ENCODE assay signal across 17 cellular contexts in the genomic region with DNA sequence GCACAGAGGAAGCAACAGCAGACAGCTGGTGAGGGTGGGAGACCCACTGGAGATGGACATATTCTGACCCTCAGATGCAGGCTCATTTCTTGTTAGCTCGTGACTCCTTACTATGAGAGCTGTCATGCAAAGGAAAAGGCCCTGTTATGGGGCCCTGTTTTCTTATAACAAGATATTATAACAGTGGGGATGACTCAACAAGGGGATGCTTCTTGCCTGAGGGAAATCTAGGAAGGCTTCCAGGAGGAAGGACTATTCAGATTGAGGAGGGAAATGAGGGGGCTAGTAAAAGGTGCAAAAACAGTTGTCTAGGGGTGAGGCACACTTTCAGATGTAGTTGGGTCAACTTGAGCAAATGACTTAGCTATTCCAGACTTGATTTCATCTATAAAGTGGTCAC.
A peak's percentile ranks its signal among the peaks of the same experiment; 100 is the strongest.
DNase-seq lines count a peak whose midpoint lies in the region; ATAC-seq and TF ChIP-seq lines count a peak whose summit lies in the region.
"Had no signal": no experiment of that assay in that cellular context is flagged by ENCODE, and none has a peak within 500 bp of the region (broad histone marks: within the 10 kb centered on the region; RNA-seq: fewer than 3 reads in every experiment).

No MANE protein-coding gene starts in this region.

- no peaks in the 10 kb centered on the region for H3K27me3 ChIP-seq in upper lobe of right lung
- H3K27me3 ChIP-seq: BE2C had no signal

- H3K4me3 Mint-ChIP-seq in neural crest cell = peak overlapping the region; percentile 13
- H3K4me3 Mint-ChIP-seq: activated CD8-positive, alpha-beta T cell treated with anti-CD3 and anti-CD28 coated beads, Interleukin-2, amount 10 ng/mL, durations not matched to agents 7 days and 5 days; activated naive CD8-positive, alpha-beta T cell treated with anti-CD3 and anti-CD28 coated beads, Interleukin-2, amount 10 ng/mL, durations not matched to agents 7 days and 5 days had no signal

- H3K27ac Mint-ChIP-seq in neural crest cell (ENCODE audit: unreplicated experiment) = no peak overlapping the region
- H3K27ac Mint-ChIP-seq: activated CD8-positive, alpha-beta T cell treated with anti-CD3 and anti-CD28 coated beads, Interleukin-2, amount 10 ng/mL, durations not matched to agents 7 days and 5 days; activated naive CD8-positive, alpha-beta T cell treated with anti-CD3 and anti-CD28 coated beads, Interleukin-2, amount 10 ng/mL, durations not matched to agents 7 days and 5 days had no signal

- peaks cover 44% of the 10 kb centered on the region for H3K4me1 Mint-ChIP-seq in neural crest cell

- H3K4me1 ChIP-seq in HEK293 (ENCODE audit: control insufficient read depth, insufficient read depth, low read length) (no peaks in the 10 kb centered on the region; the same call in none of the 2 replicates), upper lobe of right lung (peaks cover 75% of the 10 kb centered on the region)

- DNase-seq in astrocyte of the spinal cord (ENCODE audit: low read depth, low spot score) = peak; percentile 51
- no peak for DNase-seq in neural crest cell (ENCODE audit: low read depth, low spot score)
- DNase-seq in upper lobe of right lung = no peak
- no peak for DNase-seq in COLO829 (ENCODE audit: low spot score)
- DNase-seq: activated naive CD8-positive, alpha-beta T cell treated with anti-CD3 and anti-CD28 coated beads, Interleukin-2, amount 10 ng/mL, durations not matched to agents 7 days and 5 days; activated T-cell treated with anti-CD3 and anti-CD28 coated beads, Interleukin-2, amount 50 U/mL, for 48 hours; DMS 273 treated with DMSO at 0.1 percent for 48 hours; effector CD4-positive, alpha-beta T cell; kidney; NCI-H146; NCI-H345 had no signal

- no peaks in the 10 kb centered on the region for H3K36me3 Mint-ChIP-seq in neural crest cell (ENCODE audit: low read depth)
- H3K36me3 Mint-ChIP-seq: activated naive CD8-positive, alpha-beta T cell treated with anti-CD3 and anti-CD28 coated beads, Interleukin-2, amount 10 ng/mL, durations not matched to agents 7 days and 5 days had no signal

- POLR2A ChIA-PET in HEK293 (lab: Yijun Ruan, JAX) = interaction anchor here (0.5 kb wide), 1 partner anchor 475 kb away, joined by 3 read pairs; no protein-coding TSS in a partner anchor

- in situ Hi-C loops in astrocyte of the spinal cord (cut with HindIII; ENCODE audit: low sequenced_read_pairs) = loop anchor here (25.0 kb wide), 1 partner anchor 253 kb away; no protein-coding TSS in a partner anchor

- CTCF ChIA-PET in HEK293 (lab: Yijun Ruan, JAX) = interaction anchor here (0.7 to 3.0 kb wide), 14 partner anchors 9 to 196 kb away, joined by 3 to 12 read pairs (median 4); no protein-coding TSS in a partner anchor

- TF ChIP-seq CTCF in HEK293 (tag by site-specific recombination; IDR thresholded peaks at IDR 0.05) (no peak), astrocyte of the spinal cord (IDR thresholded peaks at IDR 0.05; ENCODE audit: low read depth, low read length) (no peak), neural crest cell (conservative IDR thresholded peaks at IDR 0.05) (no peak), upper lobe of right lung (IDR thresholded peaks at IDR 0.05) (no peak)

- H3K4me3 ChIP-seq in HEK293 (ENCODE audit: low read depth, low read length) (no peak overlapping the region), astrocyte of the spinal cord (ENCODE audit: low read depth, low read length) (no peak overlapping the region), upper lobe of right lung (no peak overlapping the region)

- peaks cover 24% of the 10 kb centered on the region for H3K27me3 Mint-ChIP-seq in neural crest cell (ENCODE audit: low read depth)

- no peaks in the 10 kb centered on the region for H3K9me3 Mint-ChIP-seq in neural crest cell
- H3K9me3 Mint-ChIP-seq: activated naive CD8-positive, alpha-beta T cell treated with anti-CD3 and anti-CD28 coated beads, Interleukin-2, amount 10 ng/mL, durations not matched to agents 7 days and 5 days had no signal

- no peak for ATAC-seq in upper lobe of right lung
- ATAC-seq in HG03460 (IDR thresholded peaks at IDR 0.05; ENCODE audit: unreplicated experiment) = no peak
- ATAC-seq in GM18870 (IDR thresholded peaks at IDR 0.05; ENCODE audit: unreplicated experiment) = no peak

- H3K27ac ChIP-seq in HEK293 (ENCODE audit: extremely low read depth, low read depth, low read length) = no peak overlapping the region
- H3K27ac ChIP-seq in upper lobe of right lung = peak overlapping the region; percentile 93
- H3K27ac ChIP-seq: WERI-Rb-1 had no signal

- intact Hi-C loops in upper lobe of right lung (cut with DNase I) = no loop called here

- H3K36me3 ChIP-seq in HEK293 (ENCODE audit: control insufficient read depth in 2 of 2, insufficient read depth in 1 of 2, low read length in 2 of 2) (no peaks in the 10 kb centered on the region), upper lobe of right lung (no peaks in the 10 kb centered on the region)
- H3K36me3 ChIP-seq: BE2C had no signal

- H3K9me3 ChIP-seq in HEK293 (ENCODE audit: control insufficient read depth, insufficient read depth, low read depth, low read length) = no peaks in the 10 kb centered on the region
- H3K9me3 ChIP-seq in upper lobe of right lung = no peaks in the 10 kb centered on the region
- H3K9me3 ChIP-seq: BE2C had no signal

TF ChIP-seq in HEK293, 187 proteins besides CTCF, POLR2A, EP300 and RAD21:
- peak; percentile 79; the same call in 1 of the 2 replicates for TF ChIP-seq MZF1 (tag by site-specific recombination; IDR thresholded peaks at IDR 0.05; ENCODE audit: borderline replicate concordance)
- TF ChIP-seq ZSCAN30 (tag by site-specific recombination; IDR thresholded peaks at IDR 0.05) = no peak
